Comparison of ENCODE assay signal across 20 cellular contexts in the genomic region with DNA sequence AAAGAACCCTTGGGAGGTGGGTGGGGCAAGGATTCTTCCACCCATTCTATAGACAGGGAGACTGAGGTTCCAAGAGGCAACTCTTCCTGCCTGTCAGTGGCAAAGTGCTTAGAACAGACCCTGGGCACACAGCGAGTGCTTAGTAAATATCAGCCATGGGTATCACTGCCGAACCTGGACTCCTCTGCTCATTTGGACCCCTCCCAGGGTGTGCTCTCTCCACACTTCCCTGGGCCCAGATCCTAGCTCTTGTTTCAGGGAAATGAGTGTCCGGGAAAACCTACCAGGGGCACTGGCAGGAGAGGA.
DNase-seq lines count a peak whose midpoint lies in the region; ATAC-seq, FAIRE-seq and TF ChIP-seq lines count a peak whose summit lies in the region.
"Had no signal": no experiment of that assay in that cellular context is flagged by ENCODE, and none has a peak within 500 bp of the region (broad histone marks: within the 10 kb centered on the region; RNA-seq: fewer than 3 reads in every experiment).

No MANE protein-coding gene starts in this region.

- H3K4me1 ChIP-seq in HepG2 (ENCODE audit: insufficient read depth, low read length) (no peaks in the 10 kb centered on the region), right lobe of liver (no peaks in the 10 kb centered on the region), lung (ENCODE audit: control insufficient read depth in 2 of 2, insufficient read depth in 2 of 2, low read length in 2 of 2) (no peaks in the 10 kb centered on the region), stomach (no peaks in the 10 kb centered on the region), right atrium auricular region (no peaks in the 10 kb centered on the region)
- H3K4me1 ChIP-seq: HAP-1 had no signal

- TF ChIP-seq RAD21 in HepG2 (CRISPR knock-in tag; IDR thresholded peaks at IDR 0.05), result no peak

- H3K4me2 ChIP-seq in HepG2 (ENCODE audit: low read depth, low read length), result no peak overlapping the region

- CTCF ChIA-PET in HepG2 (lab: Yijun Ruan, JAX; ENCODE audit: low intra/inter-chr PET ratio, low total read pairs) (no interaction called here), Calu3 (lab: Charles Lee) (no interaction called here)
- CTCF ChIA-PET in activated CD8-positive, alpha-beta T cell treated with anti-CD3 and anti-CD28 coated beads, Interleukin-2, amount 10 ng/mL, durations not matched to agents 7 days and 5 days (lab: Charles Lee), result no interaction called here

- no peak overlapping the region for H3K4me3 ChIP-seq in HepG2 (replicated peaks in 1 of 3; ENCODE audit: insufficient read depth in 1 of 3, low read depth in 2 of 3, low read length in 3 of 3)
- no peak overlapping the region for H3K4me3 ChIP-seq in right lobe of liver
- H3K4me3 ChIP-seq in lung, result no peak overlapping the region
- H3K4me3 ChIP-seq in stomach, result no peak overlapping the region
- no peak overlapping the region for H3K4me3 ChIP-seq in right atrium auricular region
- H3K4me3 ChIP-seq: GM23248, HAP-1 had no signal

- no peak for TF ChIP-seq CTCF in HepG2 (CRISPR knock-in tag; IDR thresholded peaks at IDR 0.05)
- no peak for TF ChIP-seq CTCF in right lobe of liver (IDR thresholded peaks at IDR 0.05)
- TF ChIP-seq CTCF in lung (IDR thresholded peaks at IDR 0.05; ENCODE audit: control extremely low read depth, extremely low read depth), result no peak
- no peak for TF ChIP-seq CTCF in stomach (IDR thresholded peaks at IDR 0.05)
- TF ChIP-seq CTCF in Calu3 (IDR thresholded peaks at IDR 0.05; ENCODE audit: unreplicated experiment), result no peak
- no peak for TF ChIP-seq CTCF in right atrium auricular region (IDR thresholded peaks at IDR 0.05)

- H3K36me3 ChIP-seq in HepG2 (replicated peaks in 1 of 2; ENCODE audit: control insufficient read depth in 1 of 2, insufficient read depth in 2 of 2, low read length in 2 of 2) (no peaks in the 10 kb centered on the region), right lobe of liver (no peaks in the 10 kb centered on the region), lung (ENCODE audit: control insufficient read depth in 2 of 2, insufficient read depth in 2 of 2, low read length in 2 of 2) (no peaks in the 10 kb centered on the region), stomach (no peaks in the 10 kb centered on the region), right atrium auricular region (no peaks in the 10 kb centered on the region)
- H3K36me3 ChIP-seq: HAP-1 had no signal

- intact Hi-C loops in HepG2 (cut with micrococcal nuclease; ENCODE audit: unreplicated experiment) (no loop called here), right lobe of liver (cut with DNase I) (no loop called here), stomach (cut with DNase I; ENCODE audit: low total_unique reads) (no loop called here), Calu3 (cut with micrococcal nuclease; ENCODE audit: unreplicated experiment) (no loop called here)

- no peaks in the 10 kb centered on the region for H3K79me2 ChIP-seq in HepG2 (ENCODE audit: insufficient read depth, low read length)

- POLR2A ChIA-PET in HepG2 (lab: Yijun Ruan, JAX), result no interaction called here
- POLR2A ChIA-PET in activated CD8-positive, alpha-beta T cell treated with anti-CD3 and anti-CD28 coated beads, Interleukin-2, amount 10 ng/mL, durations not matched to agents 7 days and 5 days (lab: Charles Lee), result no interaction called here

- peaks cover 8 to 45% of the 10 kb centered on the region in 2 experiments for H3K27me3 ChIP-seq in HepG2 (ENCODE audit: control insufficient read depth in 1 of 2, insufficient read depth in 2 of 2, low read length in 2 of 2)
- H3K27me3 ChIP-seq in right lobe of liver, result no peaks in the 10 kb centered on the region
- H3K27me3 ChIP-seq in lung (ENCODE audit: control insufficient read depth, insufficient read depth), result no peaks in the 10 kb centered on the region
- H3K27me3 ChIP-seq in stomach, result peaks cover 0 to 13% (median 0%) of the 10 kb centered on the region in 3 donors
- H3K27me3 ChIP-seq in right atrium auricular region, result no peaks in the 10 kb centered on the region

- TF ChIP-seq EP300 in HepG2 (IDR thresholded peaks at IDR 0.05; ENCODE audit: low read depth in 2 of 2, low read length in 2 of 2) (no peak), HepG2 (CRISPR knock-in tag; IDR thresholded peaks at IDR 0.05; ENCODE audit: borderline replicate concordance) (no peak), stomach (IDR thresholded peaks at IDR 0.05) (no peak)

- no peaks in the 10 kb centered on the region for H4K20me1 ChIP-seq in HepG2 (ENCODE audit: insufficient read depth, low read length)

- no peak overlapping the region for H3K27ac Mint-ChIP-seq in Calu3 (ENCODE audit: unreplicated experiment)
- H3K27ac Mint-ChIP-seq in activated CD8-positive, alpha-beta T cell treated with anti-CD3 and anti-CD28 coated beads, Interleukin-2, amount 10 ng/mL, durations not matched to agents 7 days and 5 days, result no peak overlapping the region
- H3K27ac Mint-ChIP-seq: HFFc6 had no signal

- H3K4me3 Mint-ChIP-seq in Calu3 (ENCODE audit: low read depth, unreplicated experiment), result no peak overlapping the region
- no peak overlapping the region for H3K4me3 Mint-ChIP-seq in activated CD8-positive, alpha-beta T cell treated with anti-CD3 and anti-CD28 coated beads, Interleukin-2, amount 10 ng/mL, durations not matched to agents 7 days and 5 days
- H3K4me3 Mint-ChIP-seq: HFFc6 had no signal

- H3K27ac ChIP-seq in HepG2 (ENCODE audit: extremely low read length, insufficient read depth, low read length), result no peak overlapping the region
- H3K27ac ChIP-seq in right lobe of liver, result no peak overlapping the region
- no peak overlapping the region for H3K27ac ChIP-seq in lung (ENCODE audit: low read depth in 1 of 2, low read length in 1 of 2)
- H3K27ac ChIP-seq in stomach, result no peak overlapping the region
- H3K27ac ChIP-seq in right atrium auricular region, result no peak overlapping the region
- H3K27ac ChIP-seq: GM23248 had no signal

- TF ChIP-seq POLR2A in HepG2 (IDR thresholded peaks at IDR 0.05; ENCODE audit: insufficient read depth in 1 of 2, low read depth in 2 of 2, low read length in 2 of 2) (no peak), right lobe of liver (IDR thresholded peaks at IDR 0.05) (no peak), stomach (IDR thresholded peaks at IDR 0.05) (no peak)

- no peaks in the 10 kb centered on the region for H3K36me3 Mint-ChIP-seq in Calu3 (ENCODE audit: insufficient read depth, unreplicated experiment)
- no peaks in the 10 kb centered on the region for H3K36me3 Mint-ChIP-seq in activated CD8-positive, alpha-beta T cell treated with anti-CD3 and anti-CD28 coated beads, Interleukin-2, amount 10 ng/mL, durations not matched to agents 7 days and 5 days (ENCODE audit: low read depth)

- H3K9me3 Mint-ChIP-seq in Calu3 (ENCODE audit: low read depth, unreplicated experiment), result no peaks in the 10 kb centered on the region
- no peaks in the 10 kb centered on the region for H3K9me3 Mint-ChIP-seq in activated CD8-positive, alpha-beta T cell treated with anti-CD3 and anti-CD28 coated beads, Interleukin-2, amount 10 ng/mL, durations not matched to agents 7 days and 5 days (ENCODE audit: insufficient read depth)
- H3K9me3 Mint-ChIP-seq: HFFc6 had no signal

- H3K27me3 Mint-ChIP-seq in Calu3 (ENCODE audit: unreplicated experiment), result peaks cover 48% of the 10 kb centered on the region
- no peaks in the 10 kb centered on the region for H3K27me3 Mint-ChIP-seq in activated CD8-positive, alpha-beta T cell treated with anti-CD3 and anti-CD28 coated beads, Interleukin-2, amount 10 ng/mL, durations not matched to agents 7 days and 5 days (ENCODE audit: low read depth)

- in situ Hi-C loops in HepG2 (cut with HindIII; ENCODE audit: extremely low pct_ligation_motif_present, low pct_unique_long_range_greater_than_20kb), result no loop called here

- peaks cover 9% of the 10 kb centered on the region for H3K4me1 Mint-ChIP-seq in Calu3 (ENCODE audit: low read depth, unreplicated experiment)
- H3K4me1 Mint-ChIP-seq in activated CD8-positive, alpha-beta T cell treated with anti-CD3 and anti-CD28 coated beads, Interleukin-2, amount 10 ng/mL, durations not matched to agents 7 days and 5 days (ENCODE audit: low read depth), result no peaks in the 10 kb centered on the region

- no peak for ATAC-seq in HepG2
- ATAC-seq in right lobe of liver, result no peak
- no peak for ATAC-seq in lung (ENCODE audit: insufficient read depth, low FRiP score)
- no peak for ATAC-seq in activated CD8-positive, alpha-beta T cell treated with anti-CD3 and anti-CD28 coated beads, Interleukin-2, amount 10 ng/mL, durations not matched to agents 7 days and 5 days

- H3K9ac ChIP-seq in HepG2 (ENCODE audit: insufficient read depth, low read depth, low read length), result no peak overlapping the region
- H3K9ac ChIP-seq: GM23248 had no signal

- WGBS in HepG2 (ENCODE audit: low lambda C conversion rate), result 26% methylated on average over 3 of the region's 3 CpGs
- WGBS in right lobe of liver (ENCODE audit: insufficient coverage, low coverage, low lambda C conversion rate, missing lambda C conversion rate), result 60% methylated on average over 1 of the region's 3 CpGs
- WGBS in lung, 2 donors, result 90 to 93% methylated on average over 3 of the region's 3 CpGs
- WGBS in stomach, 5 donors, result 78 to 89% (median 81%) methylated on average over 3 of the region's 3 CpGs

- no peak for DNase-seq in HepG2 (ENCODE audit: low spot score)
- no peak for DNase-seq in right lobe of liver
- peak; percentile 25 for DNase-seq in lung (ENCODE audit: low spot score)
- DNase-seq in stomach, result peak; percentile 17
- DNase-seq in Calu3, result no peak
- DNase-seq in activated CD8-positive, alpha-beta T cell treated with anti-CD3 and anti-CD28 coated beads, Interleukin-2, amount 10 ng/mL, durations not matched to agents 7 days and 5 days, result no peak
- DNase-seq in right atrium auricular region (ENCODE audit: low spot score), result no peak
- DNase-seq: DMS153, GM23248, HFFc6, KBM-7, NCI-H1105 treated with DMSO at 0.1 percent for 48 hours, NCI-H146, NCI-H1930, NCI-H2107, NCI-H524 treated with DMSO at 0.1 percent for 48 hours, NCI-H774 had no signal

- BruUV-seq in HepG2 (replicated peaks; lab: Mats Ljungman, UMichigan) (no TSS peak), Calu3 (replicated peaks; lab: Mats Ljungman, UMichigan) (no TSS peak)

- FAIRE-seq in HepG2 (lab: Jason Lieb, UNC), result no peak
- FAIRE-seq: GM18507, RCC 7860 had no signal

- H3K9me3 ChIP-seq in HepG2 (ENCODE audit: low read length) (no peaks in the 10 kb centered on the region), right lobe of liver (no peaks in the 10 kb centered on the region), lung (ENCODE audit: control insufficient read depth in 2 of 2, insufficient read depth in 1 of 2, low read length in 1 of 2) (no peaks in the 10 kb centered on the region), stomach (no peaks in the 10 kb centered on the region), right atrium auricular region (no peaks in the 10 kb centered on the region)
- H3K9me3 ChIP-seq: HAP-1 had no signal

- H2AFZ ChIP-seq in HepG2 (ENCODE audit: low read length), result no peak overlapping the region
- H2AFZ ChIP-seq: GM23248 had no signal

TF ChIP-seq in HepG2, 621 proteins besides CTCF, POLR2A, EP300 and RAD21 (continues in another document):
- TF ChIP-seq, protein P1, sequence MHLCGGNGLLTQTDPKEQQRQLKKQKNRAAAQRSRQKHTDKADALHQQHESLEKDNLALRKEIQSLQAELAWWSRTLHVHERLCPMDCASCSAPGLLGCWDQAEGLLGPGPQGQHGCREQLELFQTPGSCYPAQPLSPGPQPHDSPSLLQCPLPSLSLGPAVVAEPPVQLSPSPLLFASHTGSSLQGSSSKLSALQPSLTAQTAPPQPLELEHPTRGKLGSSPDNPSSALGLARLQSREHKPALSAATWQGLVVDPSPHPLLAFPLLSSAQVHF (CRISPR knock-in tag; IDR thresholded peaks at IDR 0.05), result no peak

Comparison
In these comparisons a context has a peak if more than half of its experiments do, and no peak if none do; other contexts are left out.
1. DNase-seq: peak in lung (single experiment) and stomach (single experiment); none in HepG2 (single experiment), right lobe of liver (0 of 3), Calu3 (single experiment), activated CD8-positive, alpha-beta T cell treated with anti-CD3 and anti-CD28 coated beads, Interleukin-2, amount 10 ng/mL, durations not matched to agents 7 days and 5 days (single experiment) and right atrium auricular region (single experiment).